ENCODE assay signal across 9 cellular contexts in genomic region chr7:65239707-65240352, GRCh38.
DNase-seq lines count a peak whose midpoint lies in the region; ATAC-seq, FAIRE-seq and TF ChIP-seq lines count a peak whose summit lies in the region.
"Had no signal": no experiment of that assay in that cellular context is flagged by ENCODE, and none has a peak within 500 bp of the region (broad histone marks: within the 10 kb centered on the region; RNA-seq: fewer than 3 reads in every experiment).

No MANE protein-coding gene starts in this region.

- peak; percentile 86 for ATAC-seq in IMR-90 (ENCODE audit: low read depth)
- ATAC-seq in HG03159 (IDR thresholded peaks at IDR 0.05; ENCODE audit: unreplicated experiment), result no peak

- TF ChIP-seq POLR2A in IMR-90 (IDR thresholded peaks at IDR 0.05; ENCODE audit: low read depth, low read length) (no peak), GM12891 (IDR thresholded peaks at IDR 0.05; ENCODE audit: low read depth, low read length) (no peak)

- H3K27ac ChIP-seq in C4-2B (peak overlapping the region; percentile 30), IMR-90 (ENCODE audit: insufficient read depth, low read length) (no peak overlapping the region), kidney (ENCODE audit: low read depth in 2 of 2, low read length in 2 of 2) (no peak overlapping the region), stomach smooth muscle (ENCODE audit: low read length) (no peak overlapping the region)

- no peak overlapping the region for H4K8ac ChIP-seq in IMR-90 (ENCODE audit: low read depth in 2 of 2, low read length in 2 of 2)

- peak overlapping the region; percentile 57; the same call in 1 of the 2 replicates for H3K4me2 ChIP-seq in IMR-90 (ENCODE audit: low read depth, low read length)

- H3K56ac ChIP-seq in IMR-90 (ENCODE audit: extremely low read depth, insufficient read depth, low read length), result no peak overlapping the region

- no peak overlapping the region for H2BK120ac ChIP-seq in IMR-90 (ENCODE audit: low read depth, low read length)

- no peaks in the 10 kb centered on the region for H3K36me3 ChIP-seq in IMR-90 (ENCODE audit: control insufficient read depth, insufficient read depth, low read length)
- H3K36me3 ChIP-seq in kidney (ENCODE audit: control insufficient read depth in 1 of 2, insufficient read depth in 2 of 2, low read length in 2 of 2), result no peaks in the 10 kb centered on the region
- H3K36me3 ChIP-seq in stomach smooth muscle (ENCODE audit: control insufficient read depth in 2 of 2, insufficient read depth in 2 of 2, low read length in 2 of 2), result no peaks in the 10 kb centered on the region

- TF ChIP-seq CTCF in C4-2B (conservative IDR thresholded peaks at IDR 0.05), result no peak; the same call in 1 of the 2 replicates
- TF ChIP-seq CTCF in IMR-90 (conservative IDR thresholded peaks at IDR 0.05; ENCODE audit: low read depth, low read length), result no peak
- TF ChIP-seq CTCF in astrocyte of the cerebellum (IDR thresholded peaks at IDR 0.05; ENCODE audit: low read depth, low read length, missing control alignments), result no peak
- TF ChIP-seq CTCF in kidney (IDR thresholded peaks at IDR 0.05; ENCODE audit: borderline replicate concordance, extremely low read depth, insufficient read depth), result no peak

- H3K4me1 ChIP-seq in IMR-90 (ENCODE audit: control insufficient read depth, insufficient read depth, low read length), result no peaks in the 10 kb centered on the region
- H3K4me1 ChIP-seq in kidney (ENCODE audit: control insufficient read depth in 1 of 2, insufficient read depth in 1 of 2, low read depth in 1 of 2, low read length in 2 of 2), result peaks cover 0 to 6% of the 10 kb centered on the region in 2 donors
- H3K4me1 ChIP-seq in stomach smooth muscle (ENCODE audit: control insufficient read depth, insufficient read depth, low read length), result peaks cover 5% of the 10 kb centered on the region

- in situ Hi-C loops in IMR-90 (cut with MboI; ENCODE audit: low sequenced_read_pairs), result no loop called here
- in situ Hi-C loops in astrocyte of the cerebellum (cut with HindIII; ENCODE audit: low sequenced_read_pairs), result no loop called here

- H3K27me3 ChIP-seq in IMR-90 (ENCODE audit: control insufficient read depth, insufficient read depth, low read length) (peaks cover 1% of the 10 kb centered on the region; the same call in 1 of the 2 replicates), stomach smooth muscle (ENCODE audit: control insufficient read depth in 1 of 2, insufficient read depth in 2 of 2, low read length in 2 of 2) (peaks cover 7 to 22% of the 10 kb centered on the region in 2 donors)

- POLR2A ChIA-PET in IMR-90 (lab: Charles Lee; ENCODE audit: unreplicated experiment), result no interaction called here

- no peak overlapping the region for H2AK5ac ChIP-seq in IMR-90 (ENCODE audit: low read depth, low read length)

- TF ChIP-seq RAD21 in IMR-90 (IDR thresholded peaks at IDR 0.05; ENCODE audit: low read length), result no peak

- DNase-seq in IMR-90 (no peak), astrocyte of the cerebellum (ENCODE audit: low read depth) (no peak), kidney (peak; percentile 80), GM12891 (ENCODE audit: insufficient read length, low spot score) (no peak), GM19238 (ENCODE audit: insufficient read length, low spot score) (no peak)

- no peak overlapping the region for H4K91ac ChIP-seq in IMR-90 (ENCODE audit: insufficient read depth, low read depth, low read length)

- CTCF ChIA-PET in IMR-90 (lab: Yijun Ruan, JAX), result no interaction called here

- no peak overlapping the region for H3K9ac ChIP-seq in IMR-90 (ENCODE audit: low read depth, low read length)
- peak overlapping the region in 1 of 2 donors; percentile 26 for H3K9ac ChIP-seq in kidney (ENCODE audit: low read length in 2 of 2)
- no peak overlapping the region for H3K9ac ChIP-seq in stomach smooth muscle (ENCODE audit: low read length in 2 of 2)

- FAIRE-seq in kidney (lab: Jason Lieb, UNC) (no peak), GM12891 (lab: Jason Lieb, UNC) (no peak)
- FAIRE-seq: endometrium had no signal

- no peaks in the 10 kb centered on the region for H3K9me1 ChIP-seq in IMR-90 (ENCODE audit: insufficient read depth, low read length)

- no peak overlapping the region for H2BK15ac ChIP-seq in IMR-90 (ENCODE audit: low read depth, low read length)

- H3K79me1 ChIP-seq in IMR-90 (ENCODE audit: low read depth in 1 of 2, low read length in 2 of 2), result no peaks in the 10 kb centered on the region

- no peaks in the 10 kb centered on the region for H3K9me3 ChIP-seq in IMR-90 (ENCODE audit: control insufficient read depth, insufficient read depth, low read length)
- H3K9me3 ChIP-seq in kidney (ENCODE audit: control insufficient read depth in 1 of 2, low read length in 2 of 2), result no peaks in the 10 kb centered on the region
- no peaks in the 10 kb centered on the region for H3K9me3 ChIP-seq in stomach smooth muscle (ENCODE audit: control insufficient read depth in 2 of 2, low read length in 2 of 2)

- peak overlapping the region; percentile 73 for H2AFZ ChIP-seq in IMR-90 (replicated peaks; ENCODE audit: low read length, poor library complexity)

- no peak overlapping the region for H2BK20ac ChIP-seq in IMR-90 (ENCODE audit: low read depth, low read length)

- no peak overlapping the region for H2BK5ac ChIP-seq in IMR-90 (ENCODE audit: low read depth, low read length, poor library complexity, severe bottlenecking)

- no peak overlapping the region for H4K5ac ChIP-seq in IMR-90 (ENCODE audit: low read depth, low read length)

- no TSS peak for BruUV-seq in IMR-90 (replicated peaks; lab: Mats Ljungman, UMichigan)

- H3K4ac ChIP-seq in IMR-90 (ENCODE audit: low read depth, low read length), result no peak overlapping the region

- H3K4me3 ChIP-seq in IMR-90 (ENCODE audit: insufficient read depth, low read depth, low read length), result peak overlapping the region; percentile 41
- H3K4me3 ChIP-seq in astrocyte of the cerebellum (ENCODE audit: low read depth, low read length), result peak overlapping the region; percentile 61
- peak overlapping the region in 1 of 2 donors; percentile 51 for H3K4me3 ChIP-seq in kidney (ENCODE audit: low read length in 2 of 2)
- H3K4me3 ChIP-seq in stomach smooth muscle (ENCODE audit: low read length in 2 of 2), result peak overlapping the region; percentile 16 to 64

- H4K20me1 ChIP-seq in IMR-90 (ENCODE audit: insufficient read depth, low read length), result no peaks in the 10 kb centered on the region

- no peak overlapping the region for H3K14ac ChIP-seq in IMR-90 (replicated peaks; ENCODE audit: low read depth, low read length)

- 7% methylated on average over 5 of the region's 52 CpGs; no CpG with 5 or more reads in 1 of the 2 experiments for WGBS in IMR-90 (ENCODE audit: extremely low coverage in 2 of 2, insufficient read length in 1 of 2), 2 experiments

- intact Hi-C loops in IMR-90 (cut with micrococcal nuclease) (no loop called here), kidney (cut with DNase I) (no loop called here)

- dilution Hi-C loops in IMR-90 (cut with HindIII; ENCODE audit: low sequenced_read_pairs, unreplicated experiment), result no loop called here

- no peak overlapping the region for H3K18ac ChIP-seq in IMR-90 (ENCODE audit: low read depth, low read length)

- H3K23ac ChIP-seq in IMR-90 (ENCODE audit: low read depth, low read length), result no peak overlapping the region

- no peak overlapping the region for H2AK9ac ChIP-seq in IMR-90 (replicated peaks; ENCODE audit: low read depth, low read length, poor library complexity)

TF ChIP-seq in IMR-90, 13 proteins besides CTCF, POLR2A, EP300 and RAD21:
- TF ChIP-seq NFE2L2 (IDR thresholded peaks at IDR 0.05; ENCODE audit: low read depth, low read length), result no peak
- TF ChIP-seq CHD1 (IDR thresholded peaks at IDR 0.05; ENCODE audit: low read depth, low read length), result no peak
- no peak for TF ChIP-seq MAFK (IDR thresholded peaks at IDR 0.05; ENCODE audit: low read depth, low read length)
- no peak for TF ChIP-seq FOS (IDR thresholded peaks at IDR 0.05; ENCODE audit: low read depth, low read length)
- TF ChIP-seq SMC3 (IDR thresholded peaks at IDR 0.05; ENCODE audit: low read depth, low read length), result no peak

TF ChIP-seq in GM12891, 5 proteins besides CTCF, POLR2A, EP300 and RAD21:
- no peak for TF ChIP-seq POLR2AphosphoS5 (IDR thresholded peaks at IDR 0.05; ENCODE audit: low read depth, low read length)
- TF ChIP-seq PAX5 (IDR thresholded peaks at IDR 0.05; ENCODE audit: insufficient read depth, low read length, severe bottlenecking), result no peak
- no peak for TF ChIP-seq TAF1 (IDR thresholded peaks at IDR 0.05; ENCODE audit: low read depth, low read length)
- no peak for TF ChIP-seq POU2F2 (IDR thresholded peaks at IDR 0.05; ENCODE audit: low read depth, low read length)
- TF ChIP-seq SPI1 (IDR thresholded peaks at IDR 0.05; ENCODE audit: low read depth, low read length), result no peak
